1 cellular context compared by ENCODE assay signal in genomic region chr14:41749425-41749824, GRCh38.
TF ChIP-seq lines count a peak whose summit lies in the region.

No MANE protein-coding gene starts in this region.

TF ChIP-seq in A549, 52 proteins besides CTCF, POLR2A, EP300 and RAD21 (continued from another document):
- TF ChIP-seq PBX3 (IDR thresholded peaks at IDR 0.05): no peak
